ENCODE assay signal across 18 cellular contexts in genomic region chr2:182950546-182950945, GRCh38.
"Had no signal": no experiment of that assay in that cellular context is flagged by ENCODE, and none has a peak within 500 bp of the region (broad histone marks: within the 10 kb centered on the region; RNA-seq: fewer than 3 reads in every experiment).

No MANE protein-coding gene starts in this region.

- H3K9me3 Mint-ChIP-seq: dendritic cell treated with granulocyte-macrophage colony-stimulating factor and Interleukin-4, amounts not matched to agents 40 ng/mL and 50 ng/mL, for 4 days; effector memory CD8-positive, alpha-beta T cell; nephron progenitor cell; stimulated activated effector memory CD8-positive, alpha-beta T cell treated with anti-CD3 and anti-CD28 coated beads, Interleukin-12 subunit alpha, Interleukin-12 subunit beta, amount 100 ng/mL, for 72 hours; stimulated activated naive CD8-positive, alpha-beta T cell treated with anti-CD3 and anti-CD28 coated beads, Interleukin-15, Interleukin-2, amounts not matched to agents 100 ng/mL and 50 ng/mL, for 24 hours had no signal

- H3K27me3 ChIP-seq: esophagus squamous epithelium, hepatocyte had no signal

- H3K9me3 ChIP-seq: esophagus squamous epithelium had no signal

- H3K27ac ChIP-seq: esophagus squamous epithelium had no signal

- H3K27me3 Mint-ChIP-seq: dendritic cell treated with granulocyte-macrophage colony-stimulating factor and Interleukin-4, amounts not matched to agents 40 ng/mL and 50 ng/mL, for 4 days; effector memory CD8-positive, alpha-beta T cell; naive thymus-derived CD4-positive, alpha-beta T cell; stimulated activated naive CD8-positive, alpha-beta T cell treated with anti-CD3 and anti-CD28 coated beads, Interleukin-15, Interleukin-2, amounts not matched to agents 100 ng/mL and 50 ng/mL, for 24 hours had no signal

- H3K4me3 ChIP-seq: esophagus squamous epithelium, hepatocyte had no signal

- H2AFZ ChIP-seq: hepatocyte had no signal

- H3K4me3 Mint-ChIP-seq: dendritic cell treated with granulocyte-macrophage colony-stimulating factor and Interleukin-4, amounts not matched to agents 40 ng/mL and 50 ng/mL, for 4 days; effector memory CD8-positive, alpha-beta T cell; naive thymus-derived CD4-positive, alpha-beta T cell; nephron progenitor cell; stimulated activated effector memory CD8-positive, alpha-beta T cell treated with anti-CD3 and anti-CD28 coated beads, Interleukin-12 subunit alpha, Interleukin-12 subunit beta, amount 100 ng/mL, for 72 hours; stimulated activated naive CD8-positive, alpha-beta T cell treated with anti-CD3 and anti-CD28 coated beads, Interleukin-15, Interleukin-2, amounts not matched to agents 100 ng/mL and 50 ng/mL, for 24 hours had no signal

- DNase-seq: effector memory CD8-positive, alpha-beta T cell; esophagus squamous epithelium; foreskin fibroblast; head of caudate nucleus; kidney; left cardiac atrium; mesendoderm; naive thymus-derived CD4-positive, alpha-beta T cell; nephron progenitor cell; right cardiac atrium; stimulated activated CD4-positive, alpha-beta T cell treated with anti-CD3 and anti-CD28 coated beads, Interleukin-4, amount 100 ng/mL, for 1 hour; stimulated activated CD8-positive, alpha-beta memory T cell treated with anti-CD3 and anti-CD28 coated beads, Interleukin-4, amount 100 ng/mL, for 48 hours; trophoblast cell had no signal

- H3K79me2 ChIP-seq: hepatocyte had no signal

- H3K36me3 Mint-ChIP-seq: stimulated activated effector memory CD8-positive, alpha-beta T cell treated with anti-CD3 and anti-CD28 coated beads, Interleukin-12 subunit alpha, Interleukin-12 subunit beta, amount 100 ng/mL, for 72 hours had no signal

- FAIRE-seq: colon, kidney had no signal

- ATAC-seq: effector memory CD8-positive, alpha-beta T cell; naive thymus-derived CD4-positive, alpha-beta T cell had no signal

- H3K4me2 ChIP-seq: hepatocyte had no signal

- H3K27ac Mint-ChIP-seq: dendritic cell treated with granulocyte-macrophage colony-stimulating factor and Interleukin-4, amounts not matched to agents 40 ng/mL and 50 ng/mL, for 4 days; effector memory CD8-positive, alpha-beta T cell; naive thymus-derived CD4-positive, alpha-beta T cell; stimulated activated effector memory CD8-positive, alpha-beta T cell treated with anti-CD3 and anti-CD28 coated beads, Interleukin-12 subunit alpha, Interleukin-12 subunit beta, amount 100 ng/mL, for 72 hours; stimulated activated naive CD8-positive, alpha-beta T cell treated with anti-CD3 and anti-CD28 coated beads, Interleukin-15, Interleukin-2, amounts not matched to agents 100 ng/mL and 50 ng/mL, for 24 hours had no signal
